34 cellular contexts compared by ENCODE assay signal in the genomic region with DNA sequence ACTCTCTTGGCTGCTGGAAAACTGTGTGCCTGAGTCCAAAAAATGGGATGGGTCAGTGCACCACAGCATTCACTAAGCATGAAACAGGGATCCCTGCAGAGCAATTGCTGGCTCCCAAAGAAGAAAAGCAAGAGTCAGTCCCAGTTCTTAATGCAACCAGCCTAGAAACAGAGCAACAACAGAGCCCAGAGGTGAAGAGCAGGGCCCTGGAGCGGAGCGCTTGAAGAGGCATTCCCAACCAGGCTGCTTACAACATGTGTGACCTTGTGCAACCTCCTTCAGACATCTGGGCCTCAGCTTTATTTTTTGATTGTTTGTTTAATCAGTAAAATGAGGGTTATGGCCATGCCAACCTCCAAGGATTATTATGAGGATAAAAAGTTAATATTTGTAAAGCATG.
"Had no signal": no experiment of that assay in that cellular context is flagged by ENCODE, and none has a peak within 500 bp of the region (broad histone marks: within the 10 kb centered on the region; RNA-seq: fewer than 3 reads in every experiment).

No MANE protein-coding gene starts in this region.

- H3K27me3 ChIP-seq: adrenal gland, body of pancreas, colonic mucosa, esophagus squamous epithelium, heart left ventricle had no signal

- H3K4me1 Mint-ChIP-seq: activated CD4-positive, alpha-beta T cell treated with anti-CD3 and anti-CD28 coated beads for 36 hours; activated CD4-positive, alpha-beta T cell treated with anti-CD3 and anti-CD28 coated beads, Interleukin-2, amount 10 ng/mL, durations not matched to agents 24 days and 14 days; activated CD8-positive, alpha-beta memory T cell treated with anti-CD3 and anti-CD28 coated beads, Interleukin-2, amount 10 ng/mL, durations not matched to agents 7 days and 5 days; activated naive CD4-positive, alpha-beta T cell treated with anti-CD3 and anti-CD28 coated beads, Interleukin-2, amount 50 U/mL, for 24 hours; activated naive CD8-positive, alpha-beta T cell treated with anti-CD3 and anti-CD28 coated beads for 36 hours; activated naive CD8-positive, alpha-beta T cell treated with anti-CD3 and anti-CD28 coated beads, Interleukin-2, amount 50 U/mL, for 24 hours; T-helper 17 cell had no signal

- H3K36me3 ChIP-seq: adrenal gland, colonic mucosa, esophagus squamous epithelium, heart left ventricle had no signal

- DNase-seq: activated CD4-positive, alpha-beta memory T cell treated with anti-CD3 and anti-CD28 coated beads for 36 hours; activated CD4-positive, alpha-beta T cell treated with anti-CD3 and anti-CD28 coated beads for 36 hours; activated CD4-positive, alpha-beta T cell treated with anti-CD3 and anti-CD28 coated beads, Interleukin-2, amount 10 ng/mL, durations not matched to agents 24 days and 14 days; activated CD4-positive, CD25-positive, alpha-beta regulatory T cell; activated CD4-positive, CD25-positive, alpha-beta regulatory T cell treated with anti-CD3 and anti-CD28 coated beads, Interleukin-2, amount 50 U/mL, for 72 hours; activated CD8-positive, alpha-beta memory T cell treated with anti-CD3 and anti-CD28 coated beads, Interleukin-2, amount 10 ng/mL, durations not matched to agents 7 days and 5 days; activated CD8-positive, alpha-beta memory T cell treated with anti-CD3 and anti-CD28 coated beads, Interleukin-2, amount 50 U/mL, for 4 hours; activated CD8-positive, alpha-beta T cell treated with anti-CD3 and anti-CD28 coated beads, Interleukin-2, amount 10 ng/mL, durations not matched to agents 7 days and 5 days; activated effector memory CD4-positive, alpha-beta T cell treated with anti-CD3 and anti-CD28 coated beads, Interleukin-2, amount 50 U/mL, for 16 hours; activated naive CD4-positive, alpha-beta T cell treated with anti-CD3 and anti-CD28 coated beads for 36 hours; activated naive CD8-positive, alpha-beta T cell treated with anti-CD3 and anti-CD28 coated beads for 36 hours; activated naive CD8-positive, alpha-beta T cell treated with anti-CD3 and anti-CD28 coated beads, Interleukin-2, amount 50 U/mL, for 24 hours; activated T-cell treated with anti-CD3 and anti-CD28 coated beads, Interleukin-2, amount 50 U/mL, for 1 hour; activated T-cell treated with anti-CD3 and anti-CD28 coated beads, Interleukin-2, amount 50 U/mL, for 48 hours; adrenal gland; amygdala; aorta; body of pancreas; caudate nucleus; cerebellar nuclear complex; colonic mucosa; effector CD8-positive, alpha-beta T cell; esophagus squamous epithelium; foreskin fibroblast; glutamatergic neuron; heart left ventricle; T-helper 1 cell; T-helper 17 cell; T1000 had no signal

- H3K27ac Mint-ChIP-seq: activated CD4-positive, alpha-beta memory T cell treated with anti-CD3 and anti-CD28 coated beads for 36 hours; activated CD4-positive, alpha-beta T cell treated with anti-CD3 and anti-CD28 coated beads for 36 hours; activated CD4-positive, alpha-beta T cell treated with anti-CD3 and anti-CD28 coated beads, Interleukin-2, amount 10 ng/mL, durations not matched to agents 24 days and 14 days; activated CD8-positive, alpha-beta memory T cell treated with anti-CD3 and anti-CD28 coated beads, Interleukin-2, amount 10 ng/mL, durations not matched to agents 7 days and 5 days; activated CD8-positive, alpha-beta T cell treated with anti-CD3 and anti-CD28 coated beads, Interleukin-2, amount 10 ng/mL, durations not matched to agents 7 days and 5 days; activated naive CD4-positive, alpha-beta T cell treated with anti-CD3 and anti-CD28 coated beads for 36 hours; activated naive CD4-positive, alpha-beta T cell treated with anti-CD3 and anti-CD28 coated beads, Interleukin-2, amount 50 U/mL, for 24 hours; activated naive CD8-positive, alpha-beta T cell treated with anti-CD3 and anti-CD28 coated beads for 36 hours; activated naive CD8-positive, alpha-beta T cell treated with anti-CD3 and anti-CD28 coated beads, Interleukin-2, amount 50 U/mL, for 24 hours; activated T-helper 1 cell treated with anti-CD3 and anti-CD28 coated beads, Interleukin-12 subunit alpha, Interleukin-12 subunit beta, Interleukin-2, Interleukin-4 antibody, amounts not matched to agents 30 ng/mL and 10 ng/mL and 1 ng/mL, durations not matched to agents 14 hours and 24 hours and 36 hours; activated T-helper 2 cell treated with anti-CD3 and anti-CD28 coated beads, Interferon-gamma antibody, Interleukin-2, Interleukin-4, amounts not matched to agents 10 μg/mL and 5 μg/mL and 100 μg/mL, durations not matched to agents 14 hours and 24 hours and 36 hours; T-helper 17 cell; T-helper 2 cell treated with Interferon-gamma antibody and Interleukin-4, amounts not matched to agents 5 μg/mL and 100 μg/mL, for 36 hours had no signal

- H3K36me3 Mint-ChIP-seq: activated CD4-positive, alpha-beta memory T cell treated with anti-CD3 and anti-CD28 coated beads for 36 hours; activated CD8-positive, alpha-beta memory T cell treated with anti-CD3 and anti-CD28 coated beads, Interleukin-2, amount 10 ng/mL, durations not matched to agents 7 days and 5 days; activated naive CD4-positive, alpha-beta T cell treated with anti-CD3 and anti-CD28 coated beads, Interleukin-2, amount 50 U/mL, for 24 hours; activated naive CD8-positive, alpha-beta T cell treated with anti-CD3 and anti-CD28 coated beads for 36 hours had no signal

- H3K27me3 Mint-ChIP-seq: activated CD4-positive, alpha-beta memory T cell treated with anti-CD3 and anti-CD28 coated beads for 36 hours; activated CD4-positive, alpha-beta T cell treated with anti-CD3 and anti-CD28 coated beads for 36 hours; activated CD4-positive, alpha-beta T cell treated with anti-CD3 and anti-CD28 coated beads, Interleukin-2, amount 10 ng/mL, durations not matched to agents 24 days and 14 days; activated CD8-positive, alpha-beta memory T cell treated with anti-CD3 and anti-CD28 coated beads, Interleukin-2, amount 10 ng/mL, durations not matched to agents 7 days and 5 days; activated naive CD4-positive, alpha-beta T cell treated with anti-CD3 and anti-CD28 coated beads, Interleukin-2, amount 50 U/mL, for 24 hours; activated naive CD8-positive, alpha-beta T cell treated with anti-CD3 and anti-CD28 coated beads for 36 hours; activated naive CD8-positive, alpha-beta T cell treated with anti-CD3 and anti-CD28 coated beads, Interleukin-2, amount 50 U/mL, for 24 hours; T-helper 17 cell had no signal

- H3K27ac ChIP-seq: adrenal gland, body of pancreas, colonic mucosa, epithelial cell of prostate, esophagus squamous epithelium, heart left ventricle had no signal

- H3K4me1 ChIP-seq: adrenal gland, body of pancreas, colonic mucosa, esophagus squamous epithelium, heart left ventricle had no signal

- H3K4me3 ChIP-seq: adrenal gland, body of pancreas, colonic mucosa, esophagus squamous epithelium, heart left ventricle had no signal

- H3K4me3 Mint-ChIP-seq: activated CD4-positive, alpha-beta memory T cell treated with anti-CD3 and anti-CD28 coated beads for 36 hours; activated CD4-positive, alpha-beta T cell treated with anti-CD3 and anti-CD28 coated beads for 36 hours; activated CD4-positive, alpha-beta T cell treated with anti-CD3 and anti-CD28 coated beads, Interleukin-2, amount 10 ng/mL, durations not matched to agents 24 days and 14 days; activated CD8-positive, alpha-beta memory T cell treated with anti-CD3 and anti-CD28 coated beads, Interleukin-2, amount 10 ng/mL, durations not matched to agents 7 days and 5 days; activated CD8-positive, alpha-beta T cell treated with anti-CD3 and anti-CD28 coated beads, Interleukin-2, amount 10 ng/mL, durations not matched to agents 7 days and 5 days; activated naive CD4-positive, alpha-beta T cell treated with anti-CD3 and anti-CD28 coated beads for 36 hours; activated naive CD4-positive, alpha-beta T cell treated with anti-CD3 and anti-CD28 coated beads, Interleukin-2, amount 50 U/mL, for 24 hours; activated naive CD8-positive, alpha-beta T cell treated with anti-CD3 and anti-CD28 coated beads for 36 hours; activated naive CD8-positive, alpha-beta T cell treated with anti-CD3 and anti-CD28 coated beads, Interleukin-2, amount 50 U/mL, for 24 hours; activated T-helper 1 cell treated with anti-CD3 and anti-CD28 coated beads, Interleukin-12 subunit alpha, Interleukin-12 subunit beta, Interleukin-2, Interleukin-4 antibody, amounts not matched to agents 30 ng/mL and 10 ng/mL and 1 ng/mL, durations not matched to agents 14 hours and 24 hours and 36 hours; T-helper 17 cell; T-helper 2 cell treated with Interferon-gamma antibody and Interleukin-4, amounts not matched to agents 5 μg/mL and 100 μg/mL, for 36 hours had no signal

- H3K9me3 Mint-ChIP-seq: activated CD4-positive, alpha-beta T cell treated with anti-CD3 and anti-CD28 coated beads, Interleukin-2, amount 10 ng/mL, durations not matched to agents 24 days and 14 days; activated naive CD4-positive, alpha-beta T cell treated with anti-CD3 and anti-CD28 coated beads, Interleukin-2, amount 50 U/mL, for 24 hours; activated naive CD8-positive, alpha-beta T cell treated with anti-CD3 and anti-CD28 coated beads for 36 hours; activated naive CD8-positive, alpha-beta T cell treated with anti-CD3 and anti-CD28 coated beads, Interleukin-2, amount 50 U/mL, for 24 hours; activated T-helper 1 cell treated with anti-CD3 and anti-CD28 coated beads, Interleukin-12 subunit alpha, Interleukin-12 subunit beta, Interleukin-2, Interleukin-4 antibody, amounts not matched to agents 30 ng/mL and 10 ng/mL and 1 ng/mL, durations not matched to agents 14 hours and 24 hours and 36 hours had no signal

- H3K9me3 ChIP-seq: adrenal gland, body of pancreas, colonic mucosa had no signal
